Comparison of ENCODE assay signal across 13 cellular contexts in the genomic region with DNA sequence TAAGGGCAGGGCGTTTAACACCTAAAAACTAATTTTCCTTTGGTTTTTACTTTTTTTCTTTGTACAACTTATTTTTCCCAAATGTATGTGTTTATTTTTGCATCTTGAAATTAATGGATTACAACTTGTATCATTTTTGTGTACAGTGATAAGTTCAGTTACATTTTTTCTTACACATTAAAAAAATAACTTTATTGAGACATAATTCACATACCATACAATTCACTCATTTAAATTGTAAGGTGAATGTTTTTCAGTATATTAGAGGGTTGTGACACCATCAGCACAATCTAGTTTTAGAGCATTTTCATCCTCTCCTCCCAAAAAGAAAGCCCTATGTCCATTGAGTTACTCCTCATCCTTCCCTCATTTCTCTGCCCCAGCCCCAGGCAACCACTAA. TPM values are rescaled to one million over a fixed set of nuclear protein-coding genes. Genes with fewer than 3 reads are reported as not detected.
A peak's percentile ranks its signal among the peaks of the same experiment; 100 is the strongest.
DNase-seq lines count a peak whose midpoint lies in the region; FAIRE-seq and TF ChIP-seq lines count a peak whose summit lies in the region.
"Had no signal": no experiment of that assay in that cellular context is flagged by ENCODE, and none has a peak within 500 bp of the region (broad histone marks: within the 10 kb centered on the region; RNA-seq: fewer than 3 reads in every experiment).

No MANE protein-coding gene starts in this region.

- FAIRE-seq in kidney (lab: Jason Lieb, UNC): no peak
- FAIRE-seq: small intestine, urothelium cell line had no signal

- intact Hi-C loops in activated T-helper 1 cell treated with anti-CD3 and anti-CD28 coated beads, Interleukin-12 subunit alpha, Interleukin-12 subunit beta, Interleukin-2, Interleukin-4 antibody, amounts not matched to agents 30 ng/mL and 10 ng/mL and 1 ng/mL, durations not matched to agents 14 hours and 24 hours and 36 hours (cut with micrococcal nuclease): no loop called here
- intact Hi-C loops in kidney (cut with DNase I) (no loop called here), thyroid gland (cut with DNase I) (no loop called here)

- H3K27me3 ChIP-seq in thyroid gland: no peaks in the 10 kb centered on the region

- H3K4me1 ChIP-seq in kidney (ENCODE audit: control insufficient read depth in 1 of 2, insufficient read depth in 1 of 2, low read depth in 1 of 2, low read length in 2 of 2) (peaks cover 16 to 42% of the 10 kb centered on the region in 2 donors), thyroid gland (peaks cover 74 to 80% of the 10 kb centered on the region in 2 donors)

- H3K27ac ChIP-seq in kidney (ENCODE audit: low read depth in 2 of 2, low read length in 2 of 2) (peak overlapping the region; percentile 46 to 62), thyroid gland (peak overlapping the region; percentile 66 to 91 (median 87))

- no peak overlapping the region for H3K4me3 Mint-ChIP-seq in activated naive CD4-positive, alpha-beta T cell treated with anti-CD3 and anti-CD28 coated beads, Interleukin-2, amount 10 ng/mL, durations not matched to agents 7 days and 5 days
- H3K4me3 Mint-ChIP-seq in activated T-helper 1 cell treated with anti-CD3 and anti-CD28 coated beads, Interleukin-12 subunit alpha, Interleukin-12 subunit beta, Interleukin-2, Interleukin-4 antibody, amounts not matched to agents 30 ng/mL and 10 ng/mL and 1 ng/mL, durations not matched to agents 14 hours and 24 hours and 36 hours: peak overlapping the region; percentile 48
- H3K4me3 Mint-ChIP-seq: naive B cell had no signal

- H3K27ac Mint-ChIP-seq in activated naive CD4-positive, alpha-beta T cell treated with anti-CD3 and anti-CD28 coated beads, Interleukin-2, amount 10 ng/mL, durations not matched to agents 7 days and 5 days: peak overlapping the region; percentile 77
- peak overlapping the region; percentile 95 for H3K27ac Mint-ChIP-seq in activated T-helper 1 cell treated with anti-CD3 and anti-CD28 coated beads, Interleukin-12 subunit alpha, Interleukin-12 subunit beta, Interleukin-2, Interleukin-4 antibody, amounts not matched to agents 30 ng/mL and 10 ng/mL and 1 ng/mL, durations not matched to agents 14 hours and 24 hours and 36 hours

- no peak for DNase-seq in activated naive CD4-positive, alpha-beta T cell treated with anti-CD3 and anti-CD28 coated beads, Interleukin-2, amount 10 ng/mL, durations not matched to agents 7 days and 5 days
- DNase-seq in activated naive CD4-positive, alpha-beta T cell treated with Interleukin-2 at 50 U/mL for 16 hours: no peak
- no peak for DNase-seq in activated T-helper 1 cell treated with anti-CD3 and anti-CD28 coated beads, Interleukin-12 subunit alpha, Interleukin-12 subunit beta, Interleukin-2, Interleukin-4 antibody, amounts not matched to agents 30 ng/mL and 10 ng/mL and 1 ng/mL, durations not matched to agents 14 hours and 24 hours and 36 hours (ENCODE audit: low spot score)
- DNase-seq in kidney (no peak), thyroid gland (no peak), NCI-H748 treated with DMSO at 0.1 percent for 48 hours (lab: John Stamatoyannopoulos, UW) (no peak), RKO (ENCODE audit: low spot score) (no peak)
- no peak for DNase-seq in central memory CD4-positive, alpha-beta T cell
- DNase-seq: naive B cell, NCI-H1930, small intestine, T1000 had no signal

- no peak for TF ChIP-seq CTCF in kidney (IDR thresholded peaks at IDR 0.05; ENCODE audit: borderline replicate concordance, extremely low read depth, insufficient read depth)
- TF ChIP-seq CTCF in thyroid gland (IDR thresholded peaks at IDR 0.05): no peak

- H3K4me1 Mint-ChIP-seq in activated naive CD4-positive, alpha-beta T cell treated with anti-CD3 and anti-CD28 coated beads, Interleukin-2, amount 10 ng/mL, durations not matched to agents 7 days and 5 days: peaks cover 79% of the 10 kb centered on the region
- H3K4me1 Mint-ChIP-seq in activated T-helper 1 cell treated with anti-CD3 and anti-CD28 coated beads, Interleukin-12 subunit alpha, Interleukin-12 subunit beta, Interleukin-2, Interleukin-4 antibody, amounts not matched to agents 30 ng/mL and 10 ng/mL and 1 ng/mL, durations not matched to agents 14 hours and 24 hours and 36 hours (ENCODE audit: low read depth): peaks cover 80% of the 10 kb centered on the region

- peaks cover 33% of the 10 kb centered on the region for H3K36me3 Mint-ChIP-seq in activated naive CD4-positive, alpha-beta T cell treated with anti-CD3 and anti-CD28 coated beads, Interleukin-2, amount 10 ng/mL, durations not matched to agents 7 days and 5 days
- H3K36me3 Mint-ChIP-seq in activated T-helper 1 cell treated with anti-CD3 and anti-CD28 coated beads, Interleukin-12 subunit alpha, Interleukin-12 subunit beta, Interleukin-2, Interleukin-4 antibody, amounts not matched to agents 30 ng/mL and 10 ng/mL and 1 ng/mL, durations not matched to agents 14 hours and 24 hours and 36 hours (ENCODE audit: low read depth): peaks cover 26% of the 10 kb centered on the region
- H3K36me3 Mint-ChIP-seq: naive B cell had no signal

- H3K9me3 ChIP-seq in kidney (ENCODE audit: control insufficient read depth in 1 of 2, low read length in 2 of 2) (no peaks in the 10 kb centered on the region), thyroid gland (no peaks in the 10 kb centered on the region)

- WGBS in thyroid gland, 2 donors: 94 to 97% methylated on average over 1 of the region's 1 CpG

- H3K36me3 ChIP-seq in kidney (ENCODE audit: control insufficient read depth in 1 of 2, insufficient read depth in 2 of 2, low read length in 2 of 2): no peaks in the 10 kb centered on the region
- H3K36me3 ChIP-seq in thyroid gland: no peaks in the 10 kb centered on the region

- peak overlapping the region in 1 of 2 donors; percentile 41 for H3K9ac ChIP-seq in kidney (ENCODE audit: low read length in 2 of 2)

- CTCF ChIA-PET in activated naive CD4-positive, alpha-beta T cell treated with anti-CD3 and anti-CD28 coated beads, Interleukin-2, amount 10 ng/mL, durations not matched to agents 7 days and 5 days (lab: Charles Lee): interaction anchor here (0.7 kb wide), 1 partner anchor 133 kb away, joined by 3 read pairs; no protein-coding TSS in a partner anchor

- no peak for TF ChIP-seq POLR2A in thyroid gland (IDR thresholded peaks at IDR 0.05)

- H3K4me3 ChIP-seq in kidney (ENCODE audit: low read length in 2 of 2): peak overlapping the region in 1 of 2 donors; percentile 3
- no peak overlapping the region for H3K4me3 ChIP-seq in thyroid gland (replicated peaks in 1 of 3)

- H3K27me3 Mint-ChIP-seq in activated naive CD4-positive, alpha-beta T cell treated with anti-CD3 and anti-CD28 coated beads, Interleukin-2, amount 10 ng/mL, durations not matched to agents 7 days and 5 days: no peaks in the 10 kb centered on the region
- H3K27me3 Mint-ChIP-seq in activated T-helper 1 cell treated with anti-CD3 and anti-CD28 coated beads, Interleukin-12 subunit alpha, Interleukin-12 subunit beta, Interleukin-2, Interleukin-4 antibody, amounts not matched to agents 30 ng/mL and 10 ng/mL and 1 ng/mL, durations not matched to agents 14 hours and 24 hours and 36 hours (ENCODE audit: insufficient read depth): no peaks in the 10 kb centered on the region
- H3K27me3 Mint-ChIP-seq: naive B cell had no signal

- H3K9me3 Mint-ChIP-seq in activated naive CD4-positive, alpha-beta T cell treated with anti-CD3 and anti-CD28 coated beads, Interleukin-2, amount 10 ng/mL, durations not matched to agents 7 days and 5 days: no peaks in the 10 kb centered on the region
- H3K9me3 Mint-ChIP-seq in activated T-helper 1 cell treated with anti-CD3 and anti-CD28 coated beads, Interleukin-12 subunit alpha, Interleukin-12 subunit beta, Interleukin-2, Interleukin-4 antibody, amounts not matched to agents 30 ng/mL and 10 ng/mL and 1 ng/mL, durations not matched to agents 14 hours and 24 hours and 36 hours: no peaks in the 10 kb centered on the region
- H3K9me3 Mint-ChIP-seq: naive B cell had no signal

RNA-seq across cellular contexts. Expression of gene OGDH, which starts 11.6 kb away (rescaled TPM):
- total RNA-seq in activated T-helper 1 cell treated with anti-CD3 and anti-CD28 coated beads, Interleukin-12 subunit alpha, Interleukin-12 subunit beta, Interleukin-2, Interleukin-4 antibody, amounts not matched to agents 30 ng/mL and 10 ng/mL and 1 ng/mL, durations not matched to agents 14 hours and 24 hours and 36 hours: 101 and 105 TPM in 2 replicates
- 132 TPM for total RNA-seq in kidney
- polyA plus RNA-seq in kidney (ENCODE audit: insufficient read depth, low read depth, low replicate concordance): 108 TPM
- total RNA-seq in thyroid gland: 100 to 1,000 TPM; 108 to 325 (median 201) TPM

RNA-seq across cellular contexts. Expression of gene TMED4, which starts 36.0 kb away (rescaled TPM):
- total RNA-seq in activated T-helper 1 cell treated with anti-CD3 and anti-CD28 coated beads, Interleukin-12 subunit alpha, Interleukin-12 subunit beta, Interleukin-2, Interleukin-4 antibody, amounts not matched to agents 30 ng/mL and 10 ng/mL and 1 ng/mL, durations not matched to agents 14 hours and 24 hours and 36 hours: 74.9 and 79.6 TPM in 2 replicates
- total RNA-seq in kidney (105 TPM), thyroid gland (100 to 1,000 TPM; 240 to 522 (median 435) TPM)
- polyA plus RNA-seq in kidney (ENCODE audit: insufficient read depth, low read depth, low replicate concordance): 138 TPM

RNA-seq across cellular contexts. Expression of gene DDX56, which starts 44.3 kb away (rescaled TPM):
- 165 and 166 TPM in 2 replicates for total RNA-seq in activated T-helper 1 cell treated with anti-CD3 and anti-CD28 coated beads, Interleukin-12 subunit alpha, Interleukin-12 subunit beta, Interleukin-2, Interleukin-4 antibody, amounts not matched to agents 30 ng/mL and 10 ng/mL and 1 ng/mL, durations not matched to agents 14 hours and 24 hours and 36 hours
- total RNA-seq in kidney: 62.0 TPM
- 83.6 TPM for polyA plus RNA-seq in kidney (ENCODE audit: insufficient read depth, low read depth, low replicate concordance)
- total RNA-seq in thyroid gland: 10 to 100 TPM; 47.3 to 77.3 (median 62.1) TPM
